Comparison of ENCODE assay signal across 15 cellular contexts in the genomic region with DNA sequence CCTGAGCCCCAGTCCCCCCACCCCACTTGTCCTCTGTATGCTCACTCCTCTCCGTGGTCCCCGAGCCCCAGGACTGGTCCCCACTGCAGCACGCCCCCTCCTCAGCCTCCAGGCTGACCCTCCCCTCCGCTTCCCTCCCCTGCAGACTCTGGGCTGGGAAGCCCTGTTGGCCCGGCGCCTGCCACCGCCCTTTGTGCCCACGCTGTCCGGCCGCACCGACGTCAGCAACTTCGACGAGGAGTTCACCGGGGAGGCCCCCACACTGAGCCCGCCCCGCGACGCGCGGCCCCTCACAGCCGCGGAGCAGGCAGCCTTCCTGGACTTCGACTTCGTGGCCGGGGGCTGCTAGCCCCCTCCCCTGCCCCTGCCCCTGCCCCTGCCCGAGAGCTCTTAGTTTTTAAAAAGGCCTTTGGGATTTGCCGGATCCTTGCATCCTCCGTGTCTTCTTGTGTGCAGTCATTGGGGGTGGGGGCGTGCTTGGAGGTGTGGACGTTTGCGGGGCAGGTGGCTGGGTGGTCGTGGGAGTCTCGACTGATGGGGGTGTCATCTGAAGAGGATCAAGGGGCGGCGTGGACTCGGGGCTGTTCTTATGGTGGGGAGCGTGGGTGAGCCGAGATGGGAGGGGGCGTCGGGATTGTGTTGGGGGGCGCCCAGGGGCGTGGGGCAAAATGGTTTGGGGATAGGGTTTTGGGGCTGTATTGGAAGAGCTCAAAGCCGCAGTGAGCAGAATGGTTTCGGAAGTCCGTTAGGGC. TPM values are rescaled to one million over a fixed set of nuclear protein-coding genes. Genes with fewer than 3 reads are reported as not detected.
A peak's percentile ranks its signal among the peaks of the same experiment; 100 is the strongest.
DNase-seq lines count a peak whose midpoint lies in the region; ATAC-seq and TF ChIP-seq lines count a peak whose summit lies in the region.
"Had no signal": no experiment of that assay in that cellular context is flagged by ENCODE, and none has a peak within 500 bp of the region (broad histone marks: within the 10 kb centered on the region; RNA-seq: fewer than 3 reads in every experiment).

No MANE protein-coding gene starts in this region.

- no peak overlapping the region for H3K9ac ChIP-seq in HUES48 (ENCODE audit: low read depth, low read length)
- no peak overlapping the region for H3K9ac ChIP-seq in colonic mucosa (ENCODE audit: low read depth in 2 of 2, low read length in 2 of 2)

- H3K27ac ChIP-seq in HUES48 (ENCODE audit: low read depth, low read length) (no peak overlapping the region), colonic mucosa (no peak overlapping the region), osteoblast (ENCODE audit: low read depth, low read length) (no peak overlapping the region)
- H3K27ac ChIP-seq: C4-2B, epithelial cell of prostate had no signal

- no peaks in the 10 kb centered on the region for H3K79me2 ChIP-seq in osteoblast (ENCODE audit: insufficient read depth, low read length)

- peaks cover 8% of the 10 kb centered on the region for H3K4me1 Mint-ChIP-seq in Calu3 (ENCODE audit: low read depth, unreplicated experiment)

- H3K4me3 ChIP-seq in HUES48 (ENCODE audit: low read depth, low read length) = peak overlapping the region; percentile 65; the same call in 1 of the 2 replicates
- peak overlapping the region; percentile 13 for H3K4me3 ChIP-seq in colonic mucosa
- H3K4me3 ChIP-seq in osteoblast (ENCODE audit: insufficient read depth, low read length) = peak overlapping the region; percentile 42
- H3K4me3 ChIP-seq: mucosa of descending colon had no signal

- H3K9me3 Mint-ChIP-seq in Calu3 (ENCODE audit: low read depth, unreplicated experiment) = no peaks in the 10 kb centered on the region
- H3K9me3 Mint-ChIP-seq: activated T-cell treated with anti-CD3 and anti-CD28 coated beads, Interleukin-2, amount 50 U/mL, for 4 hours; stimulated activated naive CD8-positive, alpha-beta T cell treated with anti-CD3 and anti-CD28 coated beads, Interleukin-15, amount 100 ng/mL, for 72 hours had no signal

- CTCF ChIA-PET in Calu3 (lab: Charles Lee) = no interaction called here

- no peak for DNase-seq in Calu3
- DNase-seq in colonic mucosa = no peak
- peak; percentile 66 for DNase-seq in osteoblast (ENCODE audit: insufficient read length, low spot score, missing footprints)
- no peak for DNase-seq in putamen (ENCODE audit: low spot score)
- DNase-seq in 8988T = no peak
- DNase-seq: cerebellar nuclear complex; NK-92 treated with Interleukin-12 subunit alpha and Interleukin-12 subunit beta, amount 100 ng/mL, for 24 hours; SHP77 treated with DMSO at 0.1 percent for 48 hours had no signal

- peaks cover 15% of the 10 kb centered on the region for H4K20me1 ChIP-seq in osteoblast (ENCODE audit: insufficient read depth, low read length)

- no peaks in the 10 kb centered on the region for H3K27me3 ChIP-seq in HUES48 (ENCODE audit: control insufficient read depth, insufficient read depth, low read length)
- peaks cover 27% of the 10 kb centered on the region for H3K27me3 ChIP-seq in colonic mucosa
- peaks cover 9% of the 10 kb centered on the region for H3K27me3 ChIP-seq in osteoblast (ENCODE audit: insufficient read depth, low read length)

- BruUV-seq in Calu3 (replicated peaks; lab: Mats Ljungman, UMichigan) = no TSS peak

- no peak for TF ChIP-seq CTCF in Calu3 (IDR thresholded peaks at IDR 0.05; ENCODE audit: unreplicated experiment)
- TF ChIP-seq CTCF in colonic mucosa (IDR thresholded peaks at IDR 0.05) = no peak
- no peak for TF ChIP-seq CTCF in osteoblast (IDR thresholded peaks at IDR 0.05; ENCODE audit: extremely low read depth, low read depth, low read length)

- H3K4me2 ChIP-seq in osteoblast (ENCODE audit: insufficient read depth, low read length) = peak overlapping the region; percentile 57

- H2AFZ ChIP-seq in osteoblast (ENCODE audit: low read length) = no peak overlapping the region

- H3K27me3 Mint-ChIP-seq in Calu3 (ENCODE audit: unreplicated experiment) = no peaks in the 10 kb centered on the region

- peaks cover 10% of the 10 kb centered on the region; the same call in 1 of the 2 replicates for H3K4me1 ChIP-seq in HUES48 (ENCODE audit: control insufficient read depth, insufficient read depth, low read length)
- peaks cover 9% of the 10 kb centered on the region for H3K4me1 ChIP-seq in colonic mucosa
- H3K4me1 ChIP-seq in osteoblast (ENCODE audit: insufficient read depth, low read length) = peaks cover 14% of the 10 kb centered on the region

- intact Hi-C loops in Calu3 (cut with micrococcal nuclease; ENCODE audit: unreplicated experiment) (no loop called here), colonic mucosa (cut with DNase I) (loop anchor here (10.0 kb wide), 1 partner anchor 327 kb away; no protein-coding TSS in a partner anchor)

- H3K27ac Mint-ChIP-seq in Calu3 (ENCODE audit: unreplicated experiment) = no peak overlapping the region

- peaks cover 33% of the 10 kb centered on the region for H3K36me3 ChIP-seq in HUES48 (ENCODE audit: control insufficient read depth, insufficient read depth, low read length)
- no peaks in the 10 kb centered on the region for H3K36me3 ChIP-seq in colonic mucosa
- peaks cover 9% of the 10 kb centered on the region for H3K36me3 ChIP-seq in osteoblast (ENCODE audit: insufficient read depth, low read length)

- ATAC-seq in GM21447 (IDR thresholded peaks at IDR 0.05; ENCODE audit: unreplicated experiment) = no peak

- H3K9me3 ChIP-seq in HUES48 (ENCODE audit: control insufficient read depth, insufficient read depth, low read length) = no peaks in the 10 kb centered on the region
- H3K9me3 ChIP-seq in colonic mucosa = no peaks in the 10 kb centered on the region
- H3K9me3 ChIP-seq in osteoblast (ENCODE audit: low read depth, low read length) = no peaks in the 10 kb centered on the region
- H3K9me3 ChIP-seq: mucosa of descending colon had no signal

- H3K4me3 Mint-ChIP-seq in Calu3 (ENCODE audit: low read depth, unreplicated experiment) = peak overlapping the region; percentile 24

- H3K36me3 Mint-ChIP-seq in Calu3 (ENCODE audit: insufficient read depth, unreplicated experiment) = peaks cover 58% of the 10 kb centered on the region

RNA-seq across cellular contexts. Expression of gene PTGER1, which starts 3.5 kb away (rescaled TPM):
- total RNA-seq in Calu3 (2022) = 1.2 and 1.3 TPM in 2 replicates
- under 1 TPM; 0.35 to 0.72 TPM for total RNA-seq in colonic mucosa
- total RNA-seq in osteoblast = 0.72 and 0.88 TPM in 2 replicates

RNA-seq across cellular contexts. Expression of gene GIPC1, which starts 24.3 kb away (rescaled TPM):
- total RNA-seq in Calu3 (2022) = 134 and 139 TPM in 2 replicates
- 100 to 1,000 TPM; 281 to 404 TPM for total RNA-seq in colonic mucosa
- 114 and 115 TPM in 2 replicates for total RNA-seq in osteoblast

RNA-seq across cellular contexts. Expression of gene PKN1, which starts 38.5 kb away (rescaled TPM):
- total RNA-seq in Calu3 (2022) = 138 and 139 TPM in 2 replicates
- 10 to 100 TPM; 35.9 to 37.5 TPM for total RNA-seq in colonic mucosa
- total RNA-seq in osteoblast = 138 and 167 TPM in 2 replicates

RNA-seq across cellular contexts. Expression of gene DNAJB1, which starts 46.6 kb away (rescaled TPM):
- total RNA-seq in Calu3 (2022) = 159 and 161 TPM in 2 replicates
- 100 to 1,000 TPM; 127 to 148 TPM for total RNA-seq in colonic mucosa
- 65.1 and 70.9 TPM in 2 replicates for total RNA-seq in osteoblast

RNA-seq across cellular contexts. Expression of gene DDX39A, which starts 52.5 kb away (rescaled TPM):
- total RNA-seq in Calu3 (2022) (96.1 and 104 TPM in 2 replicates), colonic mucosa (100 to 1,000 TPM in 1 of 2 donors, 10 to 100 TPM in 1; 55.2 to 160 TPM), osteoblast (42.1 and 49.2 TPM in 2 replicates)

Comparison
In these comparisons a context has a peak if more than half of its experiments do, and no peak if none do; other contexts are left out.
1. H3K4me3 ChIP-seq: peak in every context shown above with its lines; median percentile 65 in HUES48; 42 in osteoblast; 13 in colonic mucosa.